ENCODE assay signal across 8 cellular contexts in genomic region chr20:50189681-50190250, GRCh38. TPM values are rescaled to one million over a fixed set of nuclear protein-coding genes. Genes with fewer than 3 reads are reported as not detected.
A peak's percentile ranks its signal among the peaks of the same experiment; 100 is the strongest.
DNase-seq lines count a peak whose midpoint lies in the region; ATAC-seq, FAIRE-seq and TF ChIP-seq lines count a peak whose summit lies in the region.

No MANE protein-coding gene starts in this region.

- H3K27ac ChIP-seq in esophagus (ENCODE audit: low read depth in 2 of 2, low read length in 1 of 2) (peak overlapping the region; percentile 45 to 99), pancreas (peak overlapping the region in 3 of 4 donors; percentile 95 to 99 (median 98))

- H3K36me3 Mint-ChIP-seq in activated CD4-positive, alpha-beta T cell treated with anti-CD3 and anti-CD28 coated beads for 36 hours (ENCODE audit: low read depth) = peaks cover 25% of the 10 kb centered on the region

- H3K4me1 Mint-ChIP-seq in activated CD4-positive, alpha-beta T cell treated with anti-CD3 and anti-CD28 coated beads for 36 hours = peaks cover 18% of the 10 kb centered on the region

- no peak for ATAC-seq in activated CD4-positive, alpha-beta T cell treated with anti-CD3 and anti-CD28 coated beads for 36 hours
- ATAC-seq in pancreas (peak; percentile 9 to 22 (median 20)), GM18498 (IDR thresholded peaks at IDR 0.05; ENCODE audit: unreplicated experiment) (no peak), HG02885 (IDR thresholded peaks at IDR 0.05; ENCODE audit: poor library complexity, unreplicated experiment) (no peak)

- H3K4me3 Mint-ChIP-seq in activated CD4-positive, alpha-beta T cell treated with anti-CD3 and anti-CD28 coated beads for 36 hours = peak overlapping the region; percentile 30

- FAIRE-seq in pancreas (lab: Jason Lieb, UNC) = no peak

- DNase-seq in DMS153 (lab: John Stamatoyannopoulos, UW) = peak; percentile 8
- DNase-seq in DMS153 treated with DMSO at 0.1 percent for 48 hours (lab: John Stamatoyannopoulos, UW; ENCODE audit: unreplicated experiment) = no peak
- DNase-seq in activated CD4-positive, alpha-beta T cell treated with anti-CD3 and anti-CD28 coated beads for 36 hours = peak; percentile 60
- DNase-seq in pancreas = peak; percentile 70 to 90 (median 82)
- DNase-seq in GOT3 (lab: John Stamatoyannopoulos, UW) = no peak

- CTCF ChIA-PET in activated CD4-positive, alpha-beta T cell treated with anti-CD3 and anti-CD28 coated beads for 36 hours (lab: Charles Lee) = interaction anchor here (0.9 to 10.4 kb wide), 6 partner anchors 36 to 322 kb away, joined by 3 to 158 read pairs (median 4); no protein-coding TSS in a partner anchor

- 29 to 31% methylated on average over 26 to 29 of the region's 29 CpGs for WGBS in esophagus, 2 donors
- 21 to 24% methylated on average over 27 to 29 of the region's 29 CpGs for WGBS in pancreas, 2 donors

- no peak for TF ChIP-seq CTCF in pancreas (IDR thresholded peaks at IDR 0.05)

- H3K9me3 Mint-ChIP-seq in activated CD4-positive, alpha-beta T cell treated with anti-CD3 and anti-CD28 coated beads for 36 hours (ENCODE audit: low read depth) = no peaks in the 10 kb centered on the region

- H3K27me3 ChIP-seq in esophagus (ENCODE audit: control insufficient read depth in 1 of 2, insufficient read depth in 2 of 2, low read length in 2 of 2) = no peaks in the 10 kb centered on the region
- no peaks in the 10 kb centered on the region for H3K27me3 ChIP-seq in pancreas

- POLR2A ChIA-PET in activated CD4-positive, alpha-beta T cell treated with anti-CD3 and anti-CD28 coated beads for 36 hours (lab: Charles Lee) = interaction anchor here (0.6 kb wide), 1 partner anchor 276 kb away, joined by 3 read pairs; no protein-coding TSS in a partner anchor

- no peaks in the 10 kb centered on the region for H3K9me3 ChIP-seq in esophagus (ENCODE audit: control insufficient read depth in 2 of 2, insufficient read depth in 1 of 2, low read depth in 1 of 2, low read length in 1 of 2)
- H3K9me3 ChIP-seq in pancreas = no peaks in the 10 kb centered on the region

- H3K4me3 ChIP-seq in esophagus (ENCODE audit: low read depth in 1 of 2, low read length in 2 of 2) (peak overlapping the region; percentile 82 to 94), pancreas (peak overlapping the region; percentile 61 to 99 (median 94))

- H3K36me3 ChIP-seq in esophagus (ENCODE audit: control insufficient read depth in 2 of 2, insufficient read depth in 2 of 2, low read length in 1 of 2) (peaks cover 4 to 13% of the 10 kb centered on the region in 2 donors), pancreas (peaks cover 0 to 7% (median 0%) of the 10 kb centered on the region in 3 donors)

- peaks cover 10% of the 10 kb centered on the region for H3K27me3 Mint-ChIP-seq in activated CD4-positive, alpha-beta T cell treated with anti-CD3 and anti-CD28 coated beads for 36 hours

- intact Hi-C loops in activated CD4-positive, alpha-beta T cell treated with anti-CD3 and anti-CD28 coated beads for 36 hours (cut with DNase I, micrococcal nuclease) = loop anchor here (1.0 to 10.0 kb wide), 16 partner anchors 36 to 743 kb away; partner anchors contain the start of genes ADNP (in 1 of the 2), PARD6B (in 1 of the 2), PEDS1 (in 1 of the 2) and PTPN1 (in 1 of the 2)
- intact Hi-C loops in pancreas (cut with DNase I) = loop anchor here in 2 of 3 donors (2.0 to 10.0 kb wide), 5 partner anchors 95 to 398 kb away; no protein-coding TSS in a partner anchor

- H3K27ac Mint-ChIP-seq in activated CD4-positive, alpha-beta T cell treated with anti-CD3 and anti-CD28 coated beads for 36 hours = no peak overlapping the region

- peaks cover 0 to 15% of the 10 kb centered on the region in 2 donors for H3K4me1 ChIP-seq in esophagus (ENCODE audit: control insufficient read depth in 2 of 2, insufficient read depth in 2 of 2, low read length in 1 of 2)
- H3K4me1 ChIP-seq in pancreas = no peaks in the 10 kb centered on the region

RNA-seq across cellular contexts. Expression of gene CEBPB, which starts 0.9 kb away (rescaled TPM):
- total RNA-seq in activated CD4-positive, alpha-beta T cell treated with anti-CD3 and anti-CD28 coated beads for 36 hours = 10 to 100 TPM; 28.9 to 40.1 TPM
- polyA plus RNA-seq in esophagus = 10 to 100 TPM in 1 of 2 donors, 1 to 10 TPM in 1; 6.9 to 19.6 TPM
- 10 to 100 TPM; 18.9 to 83.4 (median 37.0) TPM for total RNA-seq in pancreas
- polyA plus RNA-seq in pancreas = 10 to 100 TPM; 10.9 to 16.0 TPM

RNA-seq across cellular contexts. Expression of gene PEDS1, which starts 36.2 kb away (rescaled TPM):
- 10 to 100 TPM; 13.2 to 16.8 TPM for total RNA-seq in activated CD4-positive, alpha-beta T cell treated with anti-CD3 and anti-CD28 coated beads for 36 hours
- polyA plus RNA-seq in esophagus (10 to 100 TPM; 31.5 to 56.2 TPM), pancreas (10 to 100 TPM in 1 of 2 donors, 1 to 10 TPM in 1; 9.0 to 11.0 TPM)
- 1 to 10 TPM; 3.5 to 9.8 (median 6.1) TPM for total RNA-seq in pancreas

Comparison
In these comparisons a context has a peak if more than half of its experiments do, and no peak if none do; other contexts are left out.
1. DNase-seq: peak in DMS153 (single experiment), activated CD4-positive, alpha-beta T cell treated with anti-CD3 and anti-CD28 coated beads for 36 hours (single experiment) and pancreas (6 of 6); none in DMS153 treated with DMSO at 0.1 percent for 48 hours (single experiment) and GOT3 (single experiment).
2. ATAC-seq: peak in pancreas (4 of 4); none in activated CD4-positive, alpha-beta T cell treated with anti-CD3 and anti-CD28 coated beads for 36 hours (single experiment), GM18498 (single experiment) and HG02885 (single experiment).